Comparison of ENCODE assay signal across 8 cellular contexts in genomic region chr4:126604273-126604867, GRCh38.
DNase-seq lines count a peak whose midpoint lies in the region; ATAC-seq and TF ChIP-seq lines count a peak whose summit lies in the region.

No MANE protein-coding gene starts in this region.

- no peaks in the 10 kb centered on the region for H3K9me3 ChIP-seq in Karpas-422 (ENCODE audit: low read length)

- DNase-seq in SIG-M5 treated with dmso at 0.1 percent for 504 hours (lab: John Stamatoyannopoulos, UW; ENCODE audit: unreplicated experiment) (peak; percentile 8), SIG-M5 (lab: John Stamatoyannopoulos, UW) (no peak), Karpas-422 (peak; percentile 61), iPS-NIHi11 (ENCODE audit: low spot score) (peak; percentile 49), NCI-H1436 (lab: John Stamatoyannopoulos, UW) (no peak), HuH-7.5 (ENCODE audit: low spot score) (no peak)

- H3K4me3 ChIP-seq in Karpas-422 (ENCODE audit: low read length) (no peak overlapping the region), WI38 (ENCODE audit: low read depth, low read length) (no peak overlapping the region)

- no peaks in the 10 kb centered on the region for H3K36me3 ChIP-seq in Karpas-422 (ENCODE audit: insufficient read depth, low read length)

- no peak overlapping the region for H3K9ac ChIP-seq in Karpas-422 (ENCODE audit: low read length)

- H3K27me3 ChIP-seq in Karpas-422 (ENCODE audit: low read length): no peaks in the 10 kb centered on the region

- H3K4me2 ChIP-seq in Karpas-422 (ENCODE audit: low read depth, low read length, poor library complexity, severe bottlenecking): no peak overlapping the region

- H4K20me1 ChIP-seq in Karpas-422 (ENCODE audit: insufficient read depth, low read depth, low read length): no peaks in the 10 kb centered on the region

- H3K4me1 ChIP-seq in Karpas-422 (ENCODE audit: low read length): no peaks in the 10 kb centered on the region

- H3K9me2 ChIP-seq in Karpas-422 (replicated peaks; ENCODE audit: insufficient read depth, low read length): no peaks in the 10 kb centered on the region

- no peak for ATAC-seq in GM21529 (IDR thresholded peaks at IDR 0.05; ENCODE audit: unreplicated experiment)

- peak; percentile 81 for TF ChIP-seq CTCF in WI38 (IDR thresholded peaks at IDR 0.05; ENCODE audit: low read depth, low read length)

- no peak overlapping the region for H3K27ac ChIP-seq in Karpas-422 (ENCODE audit: low read length)

- no peaks in the 10 kb centered on the region for H3K79me2 ChIP-seq in Karpas-422 (ENCODE audit: low read length)

- no peak overlapping the region for H2AFZ ChIP-seq in Karpas-422 (ENCODE audit: low read length)

Comparison
In these comparisons a context has a peak if more than half of its experiments do, and no peak if none do; other contexts are left out.
1. DNase-seq: peak in SIG-M5 treated with dmso at 0.1 percent for 504 hours (single experiment), Karpas-422 (single experiment) and iPS-NIHi11 (single experiment); none in SIG-M5 (single experiment), NCI-H1436 (single experiment) and HuH-7.5 (single experiment).